ENCODE assay signal across 18 cellular contexts in genomic region chr7:37110641-37111421, GRCh38.
DNase-seq lines count a peak whose midpoint lies in the region; ATAC-seq, FAIRE-seq and TF ChIP-seq lines count a peak whose summit lies in the region.
"Had no signal": no experiment of that assay in that cellular context is flagged by ENCODE, and none has a peak within 500 bp of the region (broad histone marks: within the 10 kb centered on the region; RNA-seq: fewer than 3 reads in every experiment).

No MANE protein-coding gene starts in this region.

- H3K9me3 ChIP-seq in MG63 (no peaks in the 10 kb centered on the region; the same call in 1 of the 2 replicates), H1 (ENCODE audit: insufficient read depth in 2 of 2, low read depth in 1 of 2, low read length in 1 of 2) (no peaks in the 10 kb centered on the region), trophoblast cell (ENCODE audit: insufficient read depth, low read depth, low read length) (no peaks in the 10 kb centered on the region)
- H3K9me3 ChIP-seq in CD8-positive, alpha-beta T cell (ENCODE audit: low read length): no peaks in the 10 kb centered on the region
- H3K9me3 ChIP-seq: HAP-1 had no signal

- peaks cover 28% of the 10 kb centered on the region for H3K4me1 Mint-ChIP-seq in T-helper 2 cell treated with Interferon-gamma antibody and Interleukin-4, amounts not matched to agents 5 μg/mL and 100 μg/mL, for 36 hours (ENCODE audit: low read depth)
- H3K4me1 Mint-ChIP-seq in CD8-positive, alpha-beta T cell (ENCODE audit: low read depth): peaks cover 50% of the 10 kb centered on the region

- H3K27ac Mint-ChIP-seq in T-helper 2 cell treated with Interferon-gamma antibody and Interleukin-4, amounts not matched to agents 5 μg/mL and 100 μg/mL, for 36 hours: peak overlapping the region; percentile 29
- no peak overlapping the region for H3K27ac Mint-ChIP-seq in CD8-positive, alpha-beta T cell

- no peak for TF ChIP-seq RAD21 in H1 (IDR thresholded peaks at IDR 0.05 in 1 of 2, conservative IDR thresholded peaks at IDR 0.05 in 1 of 2; ENCODE audit: low read depth in 2 of 2, low read length in 2 of 2)

- H4K91ac ChIP-seq in H1 (replicated peaks; ENCODE audit: insufficient read length, low read length): no peak overlapping the region
- no peak overlapping the region for H4K91ac ChIP-seq in trophoblast cell (ENCODE audit: low read depth, low read length)

- H3K4me3 ChIP-seq in MG63 (no peak overlapping the region), H1 (ENCODE audit: extremely low read depth in 1 of 4, insufficient read depth in 2 of 4, low read depth in 3 of 4, low read length in 4 of 4) (no peak overlapping the region), trophoblast cell (ENCODE audit: low read depth, low read length) (no peak overlapping the region)
- no peak overlapping the region for H3K4me3 ChIP-seq in CD8-positive, alpha-beta T cell (ENCODE audit: low read depth, low read length)
- H3K4me3 ChIP-seq: BLaER1 treated with 17β-estradiol and CSF1 and Interleukin-3, amounts not matched to agents 10 nM and 100 nM; HAP-1 had no signal

- no peak overlapping the region for H2BK15ac ChIP-seq in H1 (ENCODE audit: low read length)

- no peak overlapping the region for H3K56ac ChIP-seq in H1 (replicated peaks; ENCODE audit: insufficient read length, low read depth, low read length)

- H3K79me2 ChIP-seq in H1 (ENCODE audit: control insufficient read depth in 1 of 2, insufficient read depth in 2 of 2, low read length in 2 of 2) (no peaks in the 10 kb centered on the region), trophoblast cell (ENCODE audit: control insufficient read depth, insufficient read depth, low read length, poor library complexity) (no peaks in the 10 kb centered on the region)

- no peaks in the 10 kb centered on the region for H3K27me3 Mint-ChIP-seq in T-helper 2 cell treated with Interferon-gamma antibody and Interleukin-4, amounts not matched to agents 5 μg/mL and 100 μg/mL, for 36 hours (ENCODE audit: low read depth)
- H3K27me3 Mint-ChIP-seq in CD8-positive, alpha-beta T cell (ENCODE audit: low read depth): no peaks in the 10 kb centered on the region

- no peak for TF ChIP-seq EP300 in H1 (IDR thresholded peaks at IDR 0.05; ENCODE audit: borderline replicate concordance in 1 of 2, low read depth in 2 of 2, low read length in 2 of 2)

- no peak overlapping the region for H3K4me2 ChIP-seq in H1 (ENCODE audit: insufficient read depth in 1 of 2, low read depth in 2 of 2, low read length in 2 of 2)
- H3K4me2 ChIP-seq in trophoblast cell (ENCODE audit: low read length): no peak overlapping the region

- FAIRE-seq in H1 (lab: Jason Lieb, UNC): no peak

- peak overlapping the region; percentile 33 for H2BK120ac ChIP-seq in H1 (replicated peaks; ENCODE audit: low read depth, low read length)
- H2BK120ac ChIP-seq in trophoblast cell (ENCODE audit: insufficient read depth, low read length, poor library complexity): no peak overlapping the region

- H3K23ac ChIP-seq in H1 (ENCODE audit: insufficient read length) (no peak overlapping the region), trophoblast cell (ENCODE audit: low read length) (no peak overlapping the region)

- no peak overlapping the region for H4K8ac ChIP-seq in H1 (ENCODE audit: extremely low read depth, insufficient read depth, low read length)
- no peak overlapping the region for H4K8ac ChIP-seq in trophoblast cell (ENCODE audit: low read depth, low read length)

- ATAC-seq in CD8-positive, alpha-beta T cell: no peak

- H4K12ac ChIP-seq in trophoblast cell (ENCODE audit: low read depth, low read length): no peak overlapping the region

- TF ChIP-seq CTCF in H1 (IDR thresholded peaks at IDR 0.05; ENCODE audit: control extremely low read depth in 1 of 3, insufficient read depth in 1 of 3, low read depth in 1 of 3, low read length in 3 of 3): no peak
- no peak for TF ChIP-seq CTCF in CD8-positive, alpha-beta T cell (IDR thresholded peaks at IDR 0.05)

- H2AK5ac ChIP-seq in H1 (ENCODE audit: low read depth, low read length) (no peak overlapping the region), trophoblast cell (ENCODE audit: low read length) (no peak overlapping the region)

- H2BK20ac ChIP-seq in H1 (ENCODE audit: low read length): no peak overlapping the region

- H3K9me3 Mint-ChIP-seq in T-helper 2 cell treated with Interferon-gamma antibody and Interleukin-4, amounts not matched to agents 5 μg/mL and 100 μg/mL, for 36 hours: no peaks in the 10 kb centered on the region
- no peaks in the 10 kb centered on the region for H3K9me3 Mint-ChIP-seq in CD8-positive, alpha-beta T cell

- H2BK12ac ChIP-seq in H1 (ENCODE audit: low read depth, low read length) (no peak overlapping the region), trophoblast cell (ENCODE audit: low read length) (no peak overlapping the region)

- POLR2A ChIA-PET in H1 (lab: Charles Lee; ENCODE audit: partially characterized antibody): no interaction called here
- POLR2A ChIA-PET in CD8-positive, alpha-beta T cell (lab: Charles Lee): no interaction called here

- WGBS in H1 (ENCODE audit: extremely low coverage in 1 of 2, insufficient coverage in 1 of 2, insufficient read length in 1 of 2, insufficient replicate concordance in 2 of 2, low coverage in 1 of 2, low lambda C conversion rate in 2 of 2, missing lambda C conversion rate in 1 of 2), 2 experiments: 86% methylated on average over 5 of the region's 5 CpGs; no CpG with 5 or more reads in 1 of the 2 experiments
- WGBS in trophoblast cell (ENCODE audit: extremely low coverage, insufficient coverage, insufficient read length): no CpG with 5 or more reads among the region's 5 CpGs

- H3K36me3 ChIP-seq in MG63 (no peaks in the 10 kb centered on the region), H1 (ENCODE audit: control insufficient read depth in 2 of 4, insufficient read depth in 4 of 4, low read length in 3 of 4) (no peaks in the 10 kb centered on the region), trophoblast cell (ENCODE audit: control insufficient read depth in 1 of 2, insufficient read depth in 2 of 2, low read length in 2 of 2) (no peaks in the 10 kb centered on the region)
- no peaks in the 10 kb centered on the region for H3K36me3 ChIP-seq in CD8-positive, alpha-beta T cell (ENCODE audit: insufficient read depth, low read length)
- H3K36me3 ChIP-seq: HAP-1 had no signal

- H3K9ac ChIP-seq in H1 (replicated peaks in 1 of 4; ENCODE audit: extremely low read depth in 1 of 4, low read depth in 3 of 4, low read length in 3 of 4) (no peak overlapping the region), trophoblast cell (ENCODE audit: low read length) (peak overlapping the region; percentile 14)
- H3K9ac ChIP-seq: BLaER1 treated with 17β-estradiol and CSF1 and Interleukin-3, amounts not matched to agents 10 nM and 100 nM had no signal

- no peak overlapping the region for H4K5ac ChIP-seq in H1 (ENCODE audit: insufficient read length, low read depth, low read length)

- H3K4ac ChIP-seq in H1 (replicated peaks; ENCODE audit: insufficient read length, low read depth, low read length): no peak overlapping the region
- H3K4ac ChIP-seq in trophoblast cell (ENCODE audit: low read depth, low read length): no peak overlapping the region

- H3K79me1 ChIP-seq in H1 (ENCODE audit: low read depth, low read length) (no peaks in the 10 kb centered on the region), trophoblast cell (ENCODE audit: low read length) (no peaks in the 10 kb centered on the region)

- no peak overlapping the region for H3K14ac ChIP-seq in H1 (ENCODE audit: insufficient read length)
- no peak overlapping the region for H3K14ac ChIP-seq in trophoblast cell (ENCODE audit: low read length)

- CTCF ChIA-PET in H1 (lab: Charles Lee; ENCODE audit: partially characterized antibody): interaction anchor here (1.2 to 2.2 kb wide), 4 partner anchors 9 to 125 kb away, joined by 3 to 6 read pairs (median 4); no protein-coding TSS in a partner anchor
- CTCF ChIA-PET in CD8-positive, alpha-beta T cell (lab: Charles Lee): no interaction called here

- H3K36me3 Mint-ChIP-seq in T-helper 2 cell treated with Interferon-gamma antibody and Interleukin-4, amounts not matched to agents 5 μg/mL and 100 μg/mL, for 36 hours (ENCODE audit: low read depth): peaks cover 29% of the 10 kb centered on the region
- H3K36me3 Mint-ChIP-seq in CD8-positive, alpha-beta T cell: peaks cover 46% of the 10 kb centered on the region

- H2AFZ ChIP-seq in H1 (ENCODE audit: low read length): no peak overlapping the region
- no peak overlapping the region for H2AFZ ChIP-seq in trophoblast cell (ENCODE audit: insufficient read depth, low read length, poor library complexity)

- no peaks in the 10 kb centered on the region for H3K23me2 ChIP-seq in H1 (ENCODE audit: low read depth, low read length)

- no peaks in the 10 kb centered on the region for H3K27me3 ChIP-seq in MG63
- no peaks in the 10 kb centered on the region for H3K27me3 ChIP-seq in H1 (replicated peaks in 1 of 4; ENCODE audit: control insufficient read depth in 3 of 4, extremely low read depth in 1 of 4, insufficient read depth in 3 of 4, low read length in 3 of 4)
- no peaks in the 10 kb centered on the region for H3K27me3 ChIP-seq in trophoblast cell (ENCODE audit: insufficient read depth, low read length)
- H3K27me3 ChIP-seq in CD8-positive, alpha-beta T cell (ENCODE audit: insufficient read depth, low read length): no peaks in the 10 kb centered on the region
- H3K27me3 ChIP-seq: BLaER1 treated with 17β-estradiol and CSF1 and Interleukin-3, amounts not matched to agents 10 nM and 100 nM had no signal

- no peak for TF ChIP-seq POLR2A in H1 (IDR thresholded peaks at IDR 0.05; ENCODE audit: control extremely low read depth in 1 of 2, low read depth in 2 of 2, low read length in 2 of 2)

- H3K4me1 ChIP-seq in H1 (replicated peaks in 1 of 4; ENCODE audit: control insufficient read depth in 3 of 4, insufficient read depth in 4 of 4, low read length in 3 of 4): no peaks in the 10 kb centered on the region
- peaks cover 4 to 6% of the 10 kb centered on the region in 2 experiments for H3K4me1 ChIP-seq in trophoblast cell (ENCODE audit: control insufficient read depth in 1 of 2, insufficient read depth in 2 of 2, low read length in 2 of 2)
- H3K4me1 ChIP-seq in CD8-positive, alpha-beta T cell (ENCODE audit: insufficient read depth, low read length): peaks cover 4% of the 10 kb centered on the region
- H3K4me1 ChIP-seq: HAP-1 had no signal

- intact Hi-C loops in CD8-positive, alpha-beta T cell (cut with DNase I, micrococcal nuclease): no loop called here

- no peak overlapping the region for H3K18ac ChIP-seq in H1 (ENCODE audit: extremely low read depth, low read length)
- no peak overlapping the region for H3K18ac ChIP-seq in trophoblast cell (ENCODE audit: low read length)

- no peak overlapping the region for H3K4me3 Mint-ChIP-seq in T-helper 2 cell treated with Interferon-gamma antibody and Interleukin-4, amounts not matched to agents 5 μg/mL and 100 μg/mL, for 36 hours
- no peak overlapping the region for H3K4me3 Mint-ChIP-seq in CD8-positive, alpha-beta T cell

- H2BK5ac ChIP-seq in H1 (ENCODE audit: low read depth, low read length) (peak overlapping the region; percentile 40; the same call in 1 of the 2 replicates), trophoblast cell (ENCODE audit: low read depth, low read length, poor library complexity) (no peak overlapping the region)

- H3K27ac ChIP-seq in H1 (ENCODE audit: low read depth, low read length): no peak overlapping the region
- no peak overlapping the region for H3K27ac ChIP-seq in trophoblast cell (ENCODE audit: low read depth, low read length)
- no peak overlapping the region for H3K27ac ChIP-seq in CD8-positive, alpha-beta T cell (ENCODE audit: low read depth, low read length)
- H3K27ac ChIP-seq: BLaER1 treated with 17β-estradiol and CSF1 and Interleukin-3, amounts not matched to agents 10 nM and 100 nM; RWPE1 had no signal

- DNase-seq in T-helper 2 cell treated with Interferon-gamma antibody and Interleukin-4, amounts not matched to agents 5 μg/mL and 100 μg/mL, for 36 hours (ENCODE audit: low spot score): no peak
- DNase-seq in T-helper 2 cell: no peak
- peak; percentile 17 for DNase-seq in MG63
- no peak for DNase-seq in H1 (ENCODE audit: low read depth in 1 of 2, low spot score in 2 of 2)
- DNase-seq in trophoblast cell: peak; percentile 4 to 9
- DNase-seq in CD8-positive, alpha-beta T cell: no peak
- DNase-seq in stimulated activated CD4-positive, alpha-beta T cell treated with anti-CD3 and anti-CD28 coated beads, Interleukin-1b, Interleukin-23, amount 100 ng/mL, for 48 hours: no peak
- DNase-seq in stimulated activated CD4-positive, alpha-beta T cell treated with anti-CD3 and anti-CD28 coated beads, Interleukin-4, amount 100 ng/mL, for 24 hours: no peak
- DNase-seq: 8988T; DMS 273 treated with DMSO at 0.1 percent for 48 hours; EL; NCI-H1092; NCI-H2227 treated with DMSO at 0.1 percent for 48 hours; NCI-H526; NK-92 treated with Interleukin-12 subunit alpha and Interleukin-12 subunit beta, amount 100 ng/mL, for 24 hours had no signal

- no peaks in the 10 kb centered on the region for H4K20me1 ChIP-seq in H1 (replicated peaks in 1 of 2; ENCODE audit: control insufficient read depth in 1 of 2, insufficient read depth in 2 of 2, low read length in 2 of 2)

Comparison
In these comparisons a context has a peak if more than half of its experiments do, and no peak if none do; other contexts are left out.
1. DNase-seq: peak in MG63 (single experiment) and trophoblast cell (2 of 2); none in T-helper 2 cell treated with Interferon-gamma antibody and Interleukin-4, amounts not matched to agents 5 μg/mL and 100 μg/mL, for 36 hours (single experiment), T-helper 2 cell (0 of 5), H1 (0 of 2), CD8-positive, alpha-beta T cell (0 of 7), stimulated activated CD4-positive, alpha-beta T cell treated with anti-CD3 and anti-CD28 coated beads, Interleukin-1b, Interleukin-23, amount 100 ng/mL, for 48 hours (single experiment) and stimulated activated CD4-positive, alpha-beta T cell treated with anti-CD3 and anti-CD28 coated beads, Interleukin-4, amount 100 ng/mL, for 24 hours (single experiment).